In genomic region chr21:44931137-44931500, GRCh38 we compare ENCODE assay signal across 8 cellular contexts. TPM values are rescaled to one million over a fixed set of nuclear protein-coding genes. Genes with fewer than 3 reads are reported as not detected.
DNase-seq lines count a peak whose midpoint lies in the region; ATAC-seq, FAIRE-seq and TF ChIP-seq lines count a peak whose summit lies in the region.

No MANE protein-coding gene starts in this region.

- no peaks in the 10 kb centered on the region for H3K36me3 ChIP-seq in mucosa of descending colon (ENCODE audit: low read depth)

- no peaks in the 10 kb centered on the region for H3K9me3 ChIP-seq in mucosa of descending colon

- no peaks in the 10 kb centered on the region for H3K36me3 Mint-ChIP-seq in IgD-negative memory B cell
- no peaks in the 10 kb centered on the region for H3K36me3 Mint-ChIP-seq in activated naive CD8-positive, alpha-beta T cell treated with anti-CD3 and anti-CD28 coated beads, Interleukin-2, amount 50 U/mL, for 24 hours (ENCODE audit: low read depth)

- peak overlapping the region; percentile 94 to 97 (median 94) for H3K27ac Mint-ChIP-seq in IgD-negative memory B cell
- H3K27ac Mint-ChIP-seq in activated naive CD8-positive, alpha-beta T cell treated with anti-CD3 and anti-CD28 coated beads, Interleukin-2, amount 50 U/mL, for 24 hours = peak overlapping the region; percentile 82

- peaks cover 0 to 2% (median 0%) of the 10 kb centered on the region in 3 donors for H3K9me3 Mint-ChIP-seq in IgD-negative memory B cell
- H3K9me3 Mint-ChIP-seq in activated naive CD8-positive, alpha-beta T cell treated with anti-CD3 and anti-CD28 coated beads, Interleukin-2, amount 50 U/mL, for 24 hours = no peaks in the 10 kb centered on the region

- H3K4me1 ChIP-seq in mucosa of descending colon (ENCODE audit: low read depth) = peaks cover 14% of the 10 kb centered on the region

- ATAC-seq in activated naive CD8-positive, alpha-beta T cell treated with anti-CD3 and anti-CD28 coated beads, Interleukin-2, amount 50 U/mL, for 24 hours = no peak
- peak; percentile 49 for ATAC-seq in mucosa of descending colon
- ATAC-seq in GM18498 (IDR thresholded peaks at IDR 0.05; ENCODE audit: unreplicated experiment) = no peak
- no peak for ATAC-seq in GM21717 (IDR thresholded peaks at IDR 0.05; ENCODE audit: unreplicated experiment)

- H3K4me3 Mint-ChIP-seq in IgD-negative memory B cell = peak overlapping the region; percentile 88 to 98 (median 96)
- peak overlapping the region; percentile 79 for H3K4me3 Mint-ChIP-seq in activated naive CD8-positive, alpha-beta T cell treated with anti-CD3 and anti-CD28 coated beads, Interleukin-2, amount 50 U/mL, for 24 hours

- DNase-seq in EL (peak; percentile 37), mucosa of descending colon (peak in 1 of 3 donors; percentile 88), frontal cortex (ENCODE audit: low spot score in 2 of 2) (no peak), NCI-H187 treated with DMSO at 0.1 percent for 48 hours (lab: John Stamatoyannopoulos, UW) (no peak)
- no peak for DNase-seq in activated naive CD8-positive, alpha-beta T cell treated with anti-CD3 and anti-CD28 coated beads, Interleukin-2, amount 50 U/mL, for 24 hours

- H3K4me3 ChIP-seq in mucosa of descending colon = no peak overlapping the region

- no peaks in the 10 kb centered on the region for H3K27me3 Mint-ChIP-seq in IgD-negative memory B cell
- H3K27me3 Mint-ChIP-seq in activated naive CD8-positive, alpha-beta T cell treated with anti-CD3 and anti-CD28 coated beads, Interleukin-2, amount 50 U/mL, for 24 hours = no peaks in the 10 kb centered on the region

- FAIRE-seq in frontal cortex (lab: Jason Lieb, UNC) = no peak

- TF ChIP-seq CTCF in mucosa of descending colon (IDR thresholded peaks at IDR 0.05) = no peak

- intact Hi-C loops in mucosa of descending colon (cut with DNase I, micrococcal nuclease) = loop anchor here in 1 of 2 donors (5.0 kb wide), 1 partner anchor 39 kb away; no protein-coding TSS in a partner anchor

- H3K4me1 Mint-ChIP-seq in IgD-negative memory B cell = peaks cover 25 to 42% (median 38%) of the 10 kb centered on the region in 3 donors
- peaks cover 54% of the 10 kb centered on the region for H3K4me1 Mint-ChIP-seq in activated naive CD8-positive, alpha-beta T cell treated with anti-CD3 and anti-CD28 coated beads, Interleukin-2, amount 50 U/mL, for 24 hours

RNA-seq across cellular contexts. Expression of gene SLX9, which starts 8.7 kb away (rescaled TPM):
- polyA plus RNA-seq in IgD-negative memory B cell = 12.3 TPM
- 10 to 100 TPM; 19.8 to 42.2 (median 20.9) TPM for total RNA-seq in mucosa of descending colon
- 7.3 TPM for total RNA-seq in frontal cortex

RNA-seq across cellular contexts. Expression of gene ITGB2, which starts 10.4 kb away (rescaled TPM):
- polyA plus RNA-seq in IgD-negative memory B cell = 294 TPM
- total RNA-seq in mucosa of descending colon (10 to 100 TPM; 10.8 to 52.3 (median 51.1) TPM), frontal cortex (4.9 TPM)

RNA-seq across cellular contexts. Expression of gene PTTG1IP, which starts 57.6 kb away (rescaled TPM):
- 44.7 TPM for polyA plus RNA-seq in IgD-negative memory B cell
- 100 to 1,000 TPM; 202 to 391 (median 286) TPM for total RNA-seq in mucosa of descending colon
- total RNA-seq in frontal cortex = 72.2 TPM
